Comparison of ENCODE assay signal across 8 cellular contexts in the genomic region with DNA sequence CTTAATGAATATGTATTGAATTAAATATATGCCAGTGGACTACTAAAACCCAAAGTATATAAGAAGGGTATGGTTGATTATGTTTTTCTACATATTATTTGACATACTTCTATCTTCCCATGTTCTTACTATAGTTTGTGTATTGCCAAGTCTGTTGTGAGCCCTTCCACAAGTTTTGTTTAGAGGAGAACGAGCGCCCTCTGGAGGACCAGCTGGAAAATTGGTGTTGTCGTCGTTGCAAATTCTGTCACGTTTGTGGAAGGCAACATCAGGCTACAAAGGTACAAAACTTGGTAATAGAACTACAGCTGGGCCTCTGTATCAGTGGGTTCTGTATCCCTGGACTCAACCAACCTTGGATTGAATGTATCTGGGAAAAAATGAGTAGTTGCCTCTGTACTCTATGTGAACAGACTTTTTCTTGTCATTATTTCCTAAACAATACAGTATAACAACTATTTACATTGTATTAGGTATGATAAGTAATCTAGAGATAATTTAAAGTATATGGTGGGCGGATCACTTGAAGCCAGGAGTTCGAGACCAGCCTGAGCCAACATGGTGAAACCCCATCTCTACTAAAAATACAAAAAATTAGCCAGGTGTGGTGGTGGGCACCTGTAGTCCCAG. TPM values are rescaled to one million over a fixed set of nuclear protein-coding genes. Genes with fewer than 3 reads are reported as not detected.
DNase-seq lines count a peak whose midpoint lies in the region; ATAC-seq and TF ChIP-seq lines count a peak whose summit lies in the region.

No MANE protein-coding gene starts in this region.

- H3K79me2 ChIP-seq in SK-N-SH (ENCODE audit: insufficient read depth): no peaks in the 10 kb centered on the region

- no peaks in the 10 kb centered on the region for H3K4me1 Mint-ChIP-seq in activated naive CD4-positive, alpha-beta T cell treated with anti-CD3 and anti-CD28 coated beads, Interleukin-2, amount 10 ng/mL, durations not matched to agents 7 days and 5 days
- no peaks in the 10 kb centered on the region for H3K4me1 Mint-ChIP-seq in progenitor cell of endocrine pancreas (ENCODE audit: low read depth)

- POLR2A ChIA-PET in SK-N-SH (lab: Yijun Ruan, JAX): interaction anchor here (0.6 kb wide), 1 partner anchor 24 kb away, joined by 5 read pairs; no protein-coding TSS in a partner anchor

- TF ChIP-seq EP300 in SK-N-SH (IDR thresholded peaks at IDR 0.05; ENCODE audit: borderline replicate concordance in 1 of 2, low read depth in 1 of 2, low read length in 1 of 2): no peak

- H3K9me3 ChIP-seq in SK-N-SH (no peaks in the 10 kb centered on the region), uterus (no peaks in the 10 kb centered on the region)

- H3K9me2 ChIP-seq in SK-N-SH: no peaks in the 10 kb centered on the region

- no peak for ATAC-seq in HG03439 (IDR thresholded peaks at IDR 0.05; ENCODE audit: unreplicated experiment)

- H2AFZ ChIP-seq in SK-N-SH (ENCODE audit: low read depth): no peak overlapping the region

- H3K27me3 Mint-ChIP-seq in activated naive CD4-positive, alpha-beta T cell treated with anti-CD3 and anti-CD28 coated beads, Interleukin-2, amount 10 ng/mL, durations not matched to agents 7 days and 5 days: no peaks in the 10 kb centered on the region
- no peaks in the 10 kb centered on the region for H3K27me3 Mint-ChIP-seq in progenitor cell of endocrine pancreas

- H3K27ac ChIP-seq in SK-N-SH (ENCODE audit: low read depth in 2 of 2, low read length in 1 of 2) (no peak overlapping the region), uterus (no peak overlapping the region)

- H4K20me1 ChIP-seq in SK-N-SH (ENCODE audit: insufficient read depth): no peaks in the 10 kb centered on the region

- no peaks in the 10 kb centered on the region for H3K9me3 Mint-ChIP-seq in activated naive CD4-positive, alpha-beta T cell treated with anti-CD3 and anti-CD28 coated beads, Interleukin-2, amount 10 ng/mL, durations not matched to agents 7 days and 5 days
- H3K9me3 Mint-ChIP-seq in progenitor cell of endocrine pancreas (ENCODE audit: low read depth): no peaks in the 10 kb centered on the region

- H3K36me3 ChIP-seq in SK-N-SH (replicated peaks in 1 of 2; ENCODE audit: control insufficient read depth in 1 of 2, insufficient read depth in 2 of 2, low read length in 1 of 2) (peaks cover 77 to 80% of the 10 kb centered on the region in 2 experiments), uterus (no peaks in the 10 kb centered on the region)

- intact Hi-C loops in uterus (cut with DNase I; ENCODE audit: low total_unique reads): loop anchor here (10.0 kb wide), 1 partner anchor 344 kb away; no protein-coding TSS in a partner anchor

- H3K4me2 ChIP-seq in SK-N-SH: no peak overlapping the region

- WGBS in SK-N-SH (ENCODE audit: low lambda C conversion rate): 17% methylated on average over 7 of the region's 7 CpGs

- no peak overlapping the region for H3K9ac ChIP-seq in SK-N-SH

- peaks cover 61% of the 10 kb centered on the region for H3F3A ChIP-seq in SK-N-SH (replicated peaks; ENCODE audit: insufficient read depth)

- CTCF ChIA-PET in SK-N-SH (lab: Yijun Ruan, JAX): interaction anchor here (0.6 to 1.8 kb wide), 43 partner anchors 9 to 345 kb away, joined by 3 to 13 read pairs (median 4); partner anchors contain the start of genes ATP5MG and TTC36
- CTCF ChIA-PET in activated naive CD4-positive, alpha-beta T cell treated with anti-CD3 and anti-CD28 coated beads, Interleukin-2, amount 10 ng/mL, durations not matched to agents 7 days and 5 days (lab: Charles Lee): interaction anchor here (0.7 to 1.9 kb wide), 18 partner anchors 16 to 193 kb away, joined by 3 to 10 read pairs (median 4); partner anchors contain the start of gene UBE4A

- H3K4me3 ChIP-seq in NB4 (ENCODE audit: low read depth, low read length) (no peak overlapping the region), SK-N-SH (ENCODE audit: low read depth in 2 of 2, low read length in 1 of 2) (no peak overlapping the region; a peak in 1 of 4 replicates), uterus (no peak overlapping the region)

- peaks cover 50% of the 10 kb centered on the region for H3K36me3 Mint-ChIP-seq in activated naive CD4-positive, alpha-beta T cell treated with anti-CD3 and anti-CD28 coated beads, Interleukin-2, amount 10 ng/mL, durations not matched to agents 7 days and 5 days
- peaks cover 25% of the 10 kb centered on the region for H3K36me3 Mint-ChIP-seq in progenitor cell of endocrine pancreas (ENCODE audit: insufficient read depth)

- peak; percentile 91 for TF ChIP-seq RAD21 in SK-N-SH (IDR thresholded peaks at IDR 0.05; ENCODE audit: low read length)

- no peak overlapping the region for H3K4me3 Mint-ChIP-seq in activated naive CD4-positive, alpha-beta T cell treated with anti-CD3 and anti-CD28 coated beads, Interleukin-2, amount 10 ng/mL, durations not matched to agents 7 days and 5 days
- no peak overlapping the region for H3K4me3 Mint-ChIP-seq in progenitor cell of endocrine pancreas (ENCODE audit: low read depth)

- TF ChIP-seq CTCF in NB4 (IDR thresholded peaks at IDR 0.05; ENCODE audit: low read depth, low read length) (peak; percentile 89), SK-N-SH (IDR thresholded peaks at IDR 0.05) (peak; percentile 93), progenitor cell of endocrine pancreas (IDR thresholded peaks at IDR 0.05; ENCODE audit: unreplicated experiment) (peak; percentile 80), uterus (IDR thresholded peaks at IDR 0.05) (peak; percentile 73 to 79 (median 76))

- no peaks in the 10 kb centered on the region for H3K27me3 ChIP-seq in SK-N-SH (ENCODE audit: insufficient read depth)
- no peaks in the 10 kb centered on the region for H3K27me3 ChIP-seq in uterus

- DNase-seq in ELF-1 (ENCODE audit: low read depth, low spot score) (peak; percentile 75), NB4 (ENCODE audit: low read depth) (peak; percentile 86), SK-N-SH (peak; percentile 74), globus pallidus (ENCODE audit: low spot score) (peak; percentile 80), progenitor cell of endocrine pancreas (ENCODE audit: low spot score, unreplicated experiment) (peak; percentile 52), uterus (peak; percentile 51 to 66)
- DNase-seq in activated naive CD4-positive, alpha-beta T cell treated with anti-CD3 and anti-CD28 coated beads, Interleukin-2, amount 10 ng/mL, durations not matched to agents 7 days and 5 days: peak; percentile 86

- no peaks in the 10 kb centered on the region for H3K4me1 ChIP-seq in SK-N-SH (ENCODE audit: control insufficient read depth in 1 of 2, insufficient read depth in 2 of 2, low read depth in 1 of 2, low read length in 1 of 2)
- no peaks in the 10 kb centered on the region for H3K4me1 ChIP-seq in uterus

- TF ChIP-seq POLR2A in NB4 (IDR thresholded peaks at IDR 0.05; ENCODE audit: extremely low read depth, insufficient read length) (no peak), uterus (IDR thresholded peaks at IDR 0.05) (no peak)

- peak overlapping the region; percentile 0 for H3K27ac Mint-ChIP-seq in activated naive CD4-positive, alpha-beta T cell treated with anti-CD3 and anti-CD28 coated beads, Interleukin-2, amount 10 ng/mL, durations not matched to agents 7 days and 5 days
- H3K27ac Mint-ChIP-seq in progenitor cell of endocrine pancreas: no peak overlapping the region

TF ChIP-seq in SK-N-SH, 30 proteins besides CTCF, POLR2A, EP300 and RAD21:
- no peak for TF ChIP-seq RCOR1 (IDR thresholded peaks at IDR 0.05; ENCODE audit: low read length)
- peak; percentile 67 for TF ChIP-seq SMC3 (IDR thresholded peaks at IDR 0.05; ENCODE audit: low read depth, low read length)

RNA-seq across cellular contexts. Expression of gene TTC36, which starts 38.7 kb away (rescaled TPM):
- 0.18 and 0.29 TPM in 2 replicates for polyA plus RNA-seq in SK-N-SH (2012; rRNA removed)
- polyA plus RNA-seq in SK-N-SH (2012; cell fraction: cytosol; rRNA removed): 0.05 and 0.12 TPM in 2 replicates
- 1.0 and 1.9 TPM in 2 replicates for polyA plus RNA-seq in SK-N-SH (2012; cell fraction: nucleus; rRNA removed)
- 2.2 and 3.3 TPM in 2 replicates for total RNA-seq in progenitor cell of endocrine pancreas
- total RNA-seq in uterus: 1 to 10 TPM in 1 of 4 donors, not detected in 3; 1.8 TPM

RNA-seq across cellular contexts. Expression of gene TMEM25, which starts 42.4 kb away (rescaled TPM):
- 30.0 and 31.0 TPM in 2 replicates for polyA plus RNA-seq in SK-N-SH (2012; rRNA removed)
- polyA plus RNA-seq in SK-N-SH (2012; cell fraction: cytosol; rRNA removed): 14.4 and 22.3 TPM in 2 replicates
- polyA plus RNA-seq in SK-N-SH (2012; cell fraction: nucleus; rRNA removed): 79.0 and 84.7 TPM in 2 replicates
- 53.5 and 59.5 TPM in 2 replicates for total RNA-seq in progenitor cell of endocrine pancreas
- 10 to 100 TPM in 3 of 4 donors, 1 to 10 TPM in 1; 6.1 to 26.8 (median 15.8) TPM for total RNA-seq in uterus

RNA-seq across cellular contexts. Expression of gene KMT2A, which starts 52.3 kb away (rescaled TPM):
- 15.7 and 16.6 TPM in 2 replicates for polyA plus RNA-seq in SK-N-SH (2012; rRNA removed)
- 8.2 and 11.9 TPM in 2 replicates for polyA plus RNA-seq in SK-N-SH (2012; cell fraction: cytosol; rRNA removed)
- 41.9 and 53.5 TPM in 2 replicates for polyA plus RNA-seq in SK-N-SH (2012; cell fraction: nucleus; rRNA removed)
- 89.1 and 94.6 TPM in 2 replicates for total RNA-seq in progenitor cell of endocrine pancreas
- total RNA-seq in uterus: 100 to 1,000 TPM in 1 of 4 donors, 10 to 100 TPM in 3; 41.0 to 142 (median 73.9) TPM
